Comparison of ENCODE assay signal across 1 cellular context in genomic region chr10:97718178-97718577, GRCh38.
TF ChIP-seq lines count a peak whose summit lies in the region.

No MANE protein-coding gene starts in this region.

TF ChIP-seq in WTC11, 78 proteins besides CTCF, POLR2A, EP300 and RAD21 (continued from another document):
- no peak for TF ChIP-seq E2F5 (CRISPR knock-in tag; IDR thresholded peaks at IDR 0.05)
TF ChIP-seq in WTC11: peak in this region for 0.
